Comparison of ENCODE assay signal across 1 cellular context in the genomic region with DNA sequence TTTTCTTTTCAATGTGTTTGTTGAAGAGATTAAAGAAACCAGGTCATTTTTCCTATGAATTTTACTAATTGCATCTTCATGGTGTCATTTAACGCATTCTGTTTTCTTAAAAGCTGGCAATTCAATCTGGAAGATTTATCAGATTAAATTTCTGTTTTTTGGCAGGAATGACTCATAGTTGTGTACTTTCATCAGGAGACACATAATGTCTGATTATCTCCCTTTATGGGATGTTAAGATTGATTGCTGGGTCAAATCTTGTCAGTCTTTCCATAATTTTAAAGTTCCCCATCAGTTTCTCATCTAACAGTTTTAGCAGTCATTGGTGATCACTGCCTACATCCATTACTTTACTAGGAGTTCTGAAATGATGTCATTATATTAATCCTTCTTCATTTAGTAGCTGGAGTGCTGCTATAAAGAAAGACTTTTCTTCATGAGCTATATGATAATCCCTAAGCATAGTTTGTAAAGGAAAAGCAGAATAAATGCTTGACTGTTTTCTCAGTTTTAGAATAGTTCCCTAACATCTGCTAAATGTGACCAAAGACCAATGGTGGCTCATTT.
TF ChIP-seq lines count a peak whose summit lies in the region.

No MANE protein-coding gene starts in this region.

TF ChIP-seq in SK-N-SH treated with all-trans-retinoic acid at 6 μM for 48 hours, 23 proteins besides CTCF, POLR2A, EP300 and RAD21 (continued from another document):
- TF ChIP-seq, protein P1, sequence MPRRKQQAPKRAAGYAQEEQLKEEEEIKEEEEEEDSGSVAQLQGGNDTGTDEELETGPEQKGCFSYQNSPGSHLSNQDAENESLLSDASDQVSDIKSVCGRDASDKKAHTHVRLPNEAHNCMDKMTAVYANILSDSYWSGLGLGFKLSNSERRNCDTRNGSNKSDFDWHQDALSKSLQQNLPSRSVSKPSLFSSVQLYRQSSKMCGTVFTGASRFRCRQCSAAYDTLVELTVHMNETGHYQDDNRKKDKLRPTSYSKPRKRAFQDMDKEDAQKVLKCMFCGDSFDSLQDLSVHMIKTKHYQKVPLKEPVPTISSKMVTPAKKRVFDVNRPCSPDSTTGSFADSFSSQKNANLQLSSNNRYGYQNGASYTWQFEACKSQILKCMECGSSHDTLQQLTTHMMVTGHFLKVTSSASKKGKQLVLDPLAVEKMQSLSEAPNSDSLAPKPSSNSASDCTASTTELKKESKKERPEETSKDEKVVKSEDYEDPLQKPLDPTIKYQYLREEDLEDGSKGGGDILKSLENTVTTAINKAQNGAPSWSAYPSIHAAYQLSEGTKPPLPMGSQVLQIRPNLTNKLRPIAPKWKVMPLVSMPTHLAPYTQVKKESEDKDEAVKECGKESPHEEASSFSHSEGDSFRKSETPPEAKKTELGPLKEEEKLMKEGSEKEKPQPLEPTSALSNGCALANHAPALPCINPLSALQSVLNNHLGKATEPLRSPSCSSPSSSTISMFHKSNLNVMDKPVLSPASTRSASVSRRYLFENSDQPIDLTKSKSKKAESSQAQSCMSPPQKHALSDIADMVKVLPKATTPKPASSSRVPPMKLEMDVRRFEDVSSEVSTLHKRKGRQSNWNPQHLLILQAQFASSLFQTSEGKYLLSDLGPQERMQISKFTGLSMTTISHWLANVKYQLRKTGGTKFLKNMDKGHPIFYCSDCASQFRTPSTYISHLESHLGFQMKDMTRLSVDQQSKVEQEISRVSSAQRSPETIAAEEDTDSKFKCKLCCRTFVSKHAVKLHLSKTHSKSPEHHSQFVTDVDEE (CRISPR knock-in tag; IDR thresholded peaks at IDR 0.05), result peak; percentile 61; the same call in 1 of the 2 replicates
- TF ChIP-seq POU6F1 (CRISPR knock-in tag; IDR thresholded peaks at IDR 0.05; ENCODE audit: borderline replicate concordance, low read depth), result peak; percentile 92; the same call in 1 of the 2 replicates
- no peak for TF ChIP-seq ZC3H10 (CRISPR knock-in tag; IDR thresholded peaks at IDR 0.05)
- TF ChIP-seq ESRRG (CRISPR knock-in tag; IDR thresholded peaks at IDR 0.05), result 0 out of 2 replicates have a peak, but pooled peaks have one; percentile 49
